Comparison of ENCODE assay signal across 8 cellular contexts in genomic region chr2:164839914-164840457, GRCh38. TPM values are rescaled to one million over a fixed set of nuclear protein-coding genes. Genes with fewer than 3 reads are reported as not detected.
DNase-seq lines count a peak whose midpoint lies in the region; ATAC-seq and TF ChIP-seq lines count a peak whose summit lies in the region.

No MANE protein-coding gene starts in this region.

- CTCF ChIA-PET in Calu3 (lab: Charles Lee), result interaction anchor here (0.7 kb wide), 1 partner anchor 56 kb away, joined by 3 read pairs; no protein-coding TSS in a partner anchor

- H3K9me3 ChIP-seq in esophagus muscularis mucosa, result no peaks in the 10 kb centered on the region

- H3K9me3 Mint-ChIP-seq in Calu3 (ENCODE audit: low read depth, unreplicated experiment), result no peaks in the 10 kb centered on the region

- TF ChIP-seq CTCF in Calu3 (IDR thresholded peaks at IDR 0.05; ENCODE audit: unreplicated experiment) (no peak), esophagus muscularis mucosa (IDR thresholded peaks at IDR 0.05) (no peak)

- intact Hi-C loops in Calu3 (cut with micrococcal nuclease; ENCODE audit: unreplicated experiment) (loop anchor here (1.0 kb wide), 2 partner anchors 74 to 102 kb away; no protein-coding TSS in a partner anchor), esophagus muscularis mucosa (cut with DNase I) (loop anchor here (2.0 to 10.0 kb wide), 3 partner anchors 55 to 101 kb away; no protein-coding TSS in a partner anchor)

- no peak for TF ChIP-seq POLR2A in esophagus muscularis mucosa (IDR thresholded peaks at IDR 0.05; ENCODE audit: low read depth)

- DNase-seq in Calu3 (no peak), NCI-H226 (peak; percentile 67), esophagus muscularis mucosa (ENCODE audit: extremely low spot score) (no peak), pons (ENCODE audit: low spot score) (peak; percentile 38), iPS-NIHi11 (ENCODE audit: low spot score) (no peak)
- no peak for DNase-seq in stimulated activated CD4-positive, alpha-beta T cell treated with anti-CD3 and anti-CD28 coated beads, Interleukin-4, amount 100 ng/mL, for 24 hours

- H3K36me3 Mint-ChIP-seq in Calu3 (ENCODE audit: insufficient read depth, unreplicated experiment), result peaks cover 38% of the 10 kb centered on the region

- BruUV-seq in Calu3 (replicated peaks; lab: Mats Ljungman, UMichigan), result no TSS peak

- ATAC-seq in GM19023 (IDR thresholded peaks at IDR 0.05; ENCODE audit: unreplicated experiment), result no peak
- no peak for ATAC-seq in GM21423 (IDR thresholded peaks at IDR 0.05; ENCODE audit: unreplicated experiment)

- H3K36me3 ChIP-seq in esophagus muscularis mucosa, result no peaks in the 10 kb centered on the region

- H3K4me3 Mint-ChIP-seq in Calu3 (ENCODE audit: low read depth, unreplicated experiment), result peak overlapping the region; percentile 97

- no peaks in the 10 kb centered on the region for H3K27me3 ChIP-seq in esophagus muscularis mucosa

- H3K4me1 ChIP-seq in esophagus muscularis mucosa, result peaks cover 3 to 59% (median 54%) of the 10 kb centered on the region in 4 donors

- H3K27ac ChIP-seq in esophagus muscularis mucosa (replicated peaks in 1 of 4), result peak overlapping the region; percentile 91 to 99 (median 97)

- H3K4me1 Mint-ChIP-seq in Calu3 (ENCODE audit: low read depth, unreplicated experiment), result peaks cover 23% of the 10 kb centered on the region

- peak overlapping the region; percentile 69 to 94 (median 82) for H3K4me3 ChIP-seq in esophagus muscularis mucosa

- H3K27ac Mint-ChIP-seq in Calu3 (ENCODE audit: unreplicated experiment), result peak overlapping the region; percentile 86

- no peaks in the 10 kb centered on the region for H3K27me3 Mint-ChIP-seq in Calu3 (ENCODE audit: unreplicated experiment)

- TF ChIP-seq EP300 in esophagus muscularis mucosa (IDR thresholded peaks at IDR 0.05), result no peak

- 7% methylated on average over 8 of the region's 8 CpGs for WGBS in esophagus muscularis mucosa

RNA-seq across cellular contexts. Expression of gene COBLL1, which starts 1.6 kb away (rescaled TPM):
- total RNA-seq in Calu3 (2022) (44.9 and 56.9 TPM in 2 replicates), esophagus muscularis mucosa (10 to 100 TPM; 41.4 to 66.0 (median 61.9) TPM)

Comparison
In these comparisons a context has a peak if more than half of its experiments do, and no peak if none do; other contexts are left out.
1. DNase-seq: peak in NCI-H226 (single experiment) and pons (single experiment); none in Calu3 (single experiment), esophagus muscularis mucosa (single experiment), stimulated activated CD4-positive, alpha-beta T cell treated with anti-CD3 and anti-CD28 coated beads, Interleukin-4, amount 100 ng/mL, for 24 hours (single experiment) and iPS-NIHi11 (single experiment).